31 cellular contexts compared by ENCODE assay signal in the genomic region with DNA sequence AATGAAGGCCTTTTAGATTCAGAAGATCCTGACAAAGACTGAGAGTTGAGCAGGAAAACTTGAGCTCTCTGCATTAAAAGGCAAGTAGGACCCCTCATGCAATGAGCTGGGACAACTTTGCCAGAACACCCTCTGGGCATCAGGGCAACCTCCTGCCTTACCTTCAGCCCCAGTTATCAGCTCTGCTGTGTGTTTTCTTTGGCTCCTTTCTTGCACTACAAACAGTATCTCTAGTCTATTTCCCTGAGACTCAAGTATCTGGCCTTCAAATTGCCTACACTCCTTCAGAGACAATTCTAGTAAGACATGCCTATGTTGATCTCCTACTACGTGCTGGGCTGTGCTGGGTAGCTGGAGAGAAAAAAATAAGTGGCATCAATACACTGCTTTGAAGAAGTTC.
"Had no signal": no experiment of that assay in that cellular context is flagged by ENCODE, and none has a peak within 500 bp of the region (broad histone marks: within the 10 kb centered on the region; RNA-seq: fewer than 3 reads in every experiment).

No MANE protein-coding gene starts in this region.

- H3K4me3 ChIP-seq: adrenal gland, ascending aorta, body of pancreas, breast epithelium, cardiac muscle cell had no signal

- H3K9me3 ChIP-seq: adrenal gland, ascending aorta, body of pancreas, breast epithelium had no signal

- H3K27ac ChIP-seq: adrenal gland, ascending aorta, body of pancreas, brain microvascular endothelial cell, breast epithelium, cardiac muscle cell had no signal

- FAIRE-seq: bronchial epithelial cell had no signal

- H3K27me3 ChIP-seq: ascending aorta, body of pancreas, brain microvascular endothelial cell, cardiac muscle cell had no signal

- H3K4me1 ChIP-seq: adrenal gland, ascending aorta, breast epithelium had no signal

- H3K36me3 ChIP-seq: adrenal gland, ascending aorta, brain microvascular endothelial cell, breast epithelium, cardiac muscle cell had no signal

- ATAC-seq: activated naive CD4-positive, alpha-beta T cell treated with anti-CD3 and anti-CD28 coated beads, Interleukin-2, amount 50 U/mL, for 72 hours; activated naive CD8-positive, alpha-beta T cell treated with anti-CD3 and anti-CD28 coated beads, Interleukin-2, amount 50 U/mL, for 24 hours; activated T-cell treated with anti-CD3 and anti-CD28 coated beads, Interleukin-2, amount 50 U/mL, for 4 hours; activated T-cell treated with anti-CD3 and anti-CD28 coated beads, Interleukin-2, amount 50 U/mL, for 72 hours; activated T-helper 17 cell treated with anti-CD3 and anti-CD28 coated beads, Interleukin-2, amount 50 U/mL, for 72 hours; body of pancreas had no signal

- DNase-seq: activated effector memory CD4-positive, alpha-beta T cell treated with anti-CD3 and anti-CD28 coated beads, Interleukin-2, amount 50 U/mL, for 16 hours; activated effector memory CD4-positive, alpha-beta T cell treated with Interleukin-2 at 50 U/mL for 16 hours; activated gamma-delta T cell; activated gamma-delta T cell treated with Interleukin-2 at 50 U/mL for 16 hours; activated naive CD4-positive, alpha-beta T cell; activated naive CD4-positive, alpha-beta T cell treated with anti-CD3 and anti-CD28 coated beads for 36 hours; activated naive CD4-positive, alpha-beta T cell treated with anti-CD3 and anti-CD28 coated beads, Interleukin-2, amount 10 ng/mL, durations not matched to agents 7 days and 5 days; activated naive CD4-positive, alpha-beta T cell treated with anti-CD3 and anti-CD28 coated beads, Interleukin-2, amount 50 U/mL, for 16 hours; activated naive CD4-positive, alpha-beta T cell treated with Interleukin-2 at 50 U/mL for 16 hours; activated naive CD8-positive, alpha-beta T cell treated with anti-CD3 and anti-CD28 coated beads for 36 hours; activated naive CD8-positive, alpha-beta T cell treated with anti-CD3 and anti-CD28 coated beads, Interleukin-2, amount 10 ng/mL, durations not matched to agents 7 days and 5 days; activated naive CD8-positive, alpha-beta T cell treated with anti-CD3 and anti-CD28 coated beads, Interleukin-2, amount 50 U/mL, for 24 hours; activated T-cell treated with anti-CD3 and anti-CD28 coated beads, Interleukin-2, amount 50 U/mL, for 24 hours; activated T-cell treated with anti-CD3 and anti-CD28 coated beads, Interleukin-2, amount 50 U/mL, for 4 hours; activated T-cell treated with anti-CD3 and anti-CD28 coated beads, Interleukin-2, amount 50 U/mL, for 48 hours; activated T-cell treated with anti-CD3 and anti-CD28 coated beads, Interleukin-2, amount 50 U/mL, for 72 hours; adrenal gland; amniotic stem cell; amygdala; anterior cingulate cortex; aorta; body of pancreas; brain microvascular endothelial cell; central memory CD4-positive, alpha-beta T cell; cerebellar nuclear complex had no signal
